ENCODE assay signal across 1 cellular context in genomic region chr19:17511724-17512573, GRCh38.
TF ChIP-seq lines count a peak whose summit lies in the region.

No MANE protein-coding gene starts in this region.

TF ChIP-seq in WTC11, 78 proteins besides CTCF, POLR2A, EP300 and RAD21 (continued from another document and continues in another):
- 0 out of 2 replicates have a peak, but pooled peaks have one; percentile 66 for TF ChIP-seq E2F4 (CRISPR knock-in tag; IDR thresholded peaks at IDR 0.05; ENCODE audit: borderline replicate concordance, low read depth)
- TF ChIP-seq USF2 (CRISPR knock-in tag; IDR thresholded peaks at IDR 0.05) = peak; percentile 43; the same call in 1 of the 2 replicates
- peak; percentile 86; the same call in 1 of the 2 replicates for TF ChIP-seq E2F1 (CRISPR knock-in tag; IDR thresholded peaks at IDR 0.05)
- TF ChIP-seq ZNF425 (CRISPR knock-in tag; conservative IDR thresholded peaks at IDR 0.05) = no peak
- peak; percentile 92 for TF ChIP-seq TCF7 (CRISPR knock-in tag; IDR thresholded peaks at IDR 0.05; ENCODE audit: low read depth)
- peak; percentile 60; the same call in 1 of the 2 replicates for TF ChIP-seq ZNF263 (CRISPR knock-in tag; IDR thresholded peaks at IDR 0.05; ENCODE audit: low read depth)
- TF ChIP-seq CBFB (CRISPR knock-in tag; IDR thresholded peaks at IDR 0.05; ENCODE audit: low read depth) = peak; percentile 89; the same call in 1 of the 2 replicates
- 0 out of 2 replicates have a peak, but pooled peaks have one; percentile 39 for TF ChIP-seq PRDM15 (CRISPR knock-in tag; IDR thresholded peaks at IDR 0.05)
- TF ChIP-seq IRF2 (CRISPR knock-in tag; IDR thresholded peaks at IDR 0.05; ENCODE audit: borderline replicate concordance, low read depth) = 0 out of 2 replicates have a peak, but pooled peaks have one; percentile 41
- TF ChIP-seq SMAD4 (CRISPR knock-in tag; IDR thresholded peaks at IDR 0.05) = 0 out of 2 replicates have a peak, but pooled peaks have one; percentile 56
- TF ChIP-seq NFYB (CRISPR knock-in tag; conservative IDR thresholded peaks at IDR 0.05; ENCODE audit: low read depth) = 0 out of 2 replicates have a peak, but pooled peaks have one; percentile 4
- peak; percentile 85; the same call in 1 of the 2 replicates for TF ChIP-seq ZNF219 (CRISPR knock-in tag; IDR thresholded peaks at IDR 0.05; ENCODE audit: borderline replicate concordance)
- TF ChIP-seq USF1 (CRISPR knock-in tag; IDR thresholded peaks at IDR 0.05) = peak; percentile 72
- no peak for TF ChIP-seq JAZF1 (CRISPR knock-in tag; IDR thresholded peaks at IDR 0.05)
- TF ChIP-seq MAX (CRISPR knock-in tag; IDR thresholded peaks at IDR 0.05) = peak; percentile 97
- TF ChIP-seq ZBTB43 (CRISPR knock-in tag; IDR thresholded peaks at IDR 0.05) = peak; percentile 91
- peak; percentile 80 for TF ChIP-seq ESRRA (CRISPR knock-in tag; IDR thresholded peaks at IDR 0.05; ENCODE audit: borderline replicate concordance)
- TF ChIP-seq JUN (CRISPR knock-in tag; IDR thresholded peaks at IDR 0.05) = peak; percentile 79; the same call in 1 of the 2 replicates
- TF ChIP-seq ZBTB21 (CRISPR knock-in tag; IDR thresholded peaks at IDR 0.05; ENCODE audit: borderline replicate concordance) = peak; percentile 84; the same call in 1 of the 2 replicates
- TF ChIP-seq HMGA2 (CRISPR knock-in tag; IDR thresholded peaks at IDR 0.05) = no peak
- peak; percentile 95 for TF ChIP-seq TP53 (CRISPR knock-in tag; IDR thresholded peaks at IDR 0.05)
- peak; percentile 66 for TF ChIP-seq TEAD1 (CRISPR knock-in tag; IDR thresholded peaks at IDR 0.05)
- no peak for TF ChIP-seq MLX (CRISPR knock-in tag; IDR thresholded peaks at IDR 0.05)
- peak; percentile 80 for TF ChIP-seq RELA (CRISPR knock-in tag; IDR thresholded peaks at IDR 0.05; ENCODE audit: borderline replicate concordance)
- TF ChIP-seq E2F5 (CRISPR knock-in tag; IDR thresholded peaks at IDR 0.05) = no peak; the same call in 1 of the 2 replicates
- TF ChIP-seq ATF1 (CRISPR knock-in tag; IDR thresholded peaks at IDR 0.05) = no peak
- peak; percentile 95 for TF ChIP-seq NR3C1 (CRISPR knock-in tag; conservative IDR thresholded peaks at IDR 0.05; ENCODE audit: low read depth)
- TF ChIP-seq NFE2L1 (CRISPR knock-in tag; IDR thresholded peaks at IDR 0.05) = peak; percentile 78
- 0 out of 2 replicates have a peak, but pooled peaks have one; percentile 26 for TF ChIP-seq ZNF532 (CRISPR knock-in tag; IDR thresholded peaks at IDR 0.05; ENCODE audit: borderline replicate concordance)
- TF ChIP-seq ATF3 (CRISPR knock-in tag; conservative IDR thresholded peaks at IDR 0.05) = no peak
- no peak for TF ChIP-seq PRRX2 (CRISPR knock-in tag; IDR thresholded peaks at IDR 0.05)
- TF ChIP-seq NR2C2 (CRISPR knock-in tag; IDR thresholded peaks at IDR 0.05) = peak; percentile 71; the same call in 1 of the 2 replicates
- TF ChIP-seq IRF1 (CRISPR knock-in tag; IDR thresholded peaks at IDR 0.05) = peak; percentile 85
- no peak; the same call in 1 of the 2 replicates for TF ChIP-seq SMAD3 (CRISPR knock-in tag; IDR thresholded peaks at IDR 0.05; ENCODE audit: borderline replicate concordance)
- 0 out of 2 replicates have a peak, but pooled peaks have one; percentile 62 for TF ChIP-seq ELF4 (CRISPR knock-in tag; IDR thresholded peaks at IDR 0.05; ENCODE audit: low read depth)
